Comparison of ENCODE assay signal across 14 cellular contexts in genomic region chr11:89405629-89406028, GRCh38.
A peak's percentile ranks its signal among the peaks of the same experiment; 100 is the strongest.
DNase-seq lines count a peak whose midpoint lies in the region; ATAC-seq and TF ChIP-seq lines count a peak whose summit lies in the region.
"Had no signal": no experiment of that assay in that cellular context is flagged by ENCODE, and none has a peak within 500 bp of the region (broad histone marks: within the 10 kb centered on the region; RNA-seq: fewer than 3 reads in every experiment).

No MANE protein-coding gene starts in this region.

- H3K4me3 ChIP-seq in A673 (ENCODE audit: low read depth, low read length, poor library complexity, severe bottlenecking) (no peak overlapping the region), HFF-Myc (replicated peaks; ENCODE audit: low read depth, low read length) (no peak overlapping the region), foreskin fibroblast (ENCODE audit: low read depth in 1 of 2, low read length in 2 of 2) (no peak overlapping the region)
- H3K4me3 ChIP-seq: BLaER1 treated with 17β-estradiol and CSF1 and Interleukin-3, amounts not matched to agents 10 nM and 100 nM; GM12878 had no signal

- no peaks in the 10 kb centered on the region for H3K27me3 ChIP-seq in A673 (replicated peaks; ENCODE audit: insufficient read depth, low read depth, low read length, poor library complexity)
- H3K27me3 ChIP-seq: BLaER1 treated with 17β-estradiol and CSF1 and Interleukin-3, amounts not matched to agents 10 nM and 100 nM had no signal

- no peaks in the 10 kb centered on the region for H3K4me1 ChIP-seq in A673 (ENCODE audit: insufficient read depth, low read length, poor library complexity, severe bottlenecking)
- H3K4me1 ChIP-seq: BLaER1 treated with 17β-estradiol and CSF1 and Interleukin-3, amounts not matched to agents 10 nM and 100 nM had no signal

- no TSS peak for BruUV-seq in A673 (replicated peaks; lab: Mats Ljungman, UMichigan)

- ATAC-seq in GM19351 (IDR thresholded peaks at IDR 0.05; ENCODE audit: unreplicated experiment) = no peak
- ATAC-seq: GM12878; naive thymus-derived CD8-positive, alpha-beta T cell; T-cell had no signal

- no peak overlapping the region for H3K27ac ChIP-seq in A673 (ENCODE audit: low read depth, low read length, poor library complexity, severe bottlenecking)
- H3K27ac ChIP-seq: BLaER1 treated with 17β-estradiol and CSF1 and Interleukin-3, amounts not matched to agents 10 nM and 100 nM had no signal

- POLR2A ChIA-PET in A673 (lab: Charles Lee; ENCODE audit: low non-redundant PET) = no interaction called here

- H3K36me3 ChIP-seq in A673 (ENCODE audit: insufficient read depth, low read length, poor library complexity, severe bottlenecking) = no peaks in the 10 kb centered on the region
- H3K36me3 ChIP-seq: BLaER1 treated with 17β-estradiol and CSF1 and Interleukin-3, amounts not matched to agents 10 nM and 100 nM had no signal

- intact Hi-C loops in A673 (cut with micrococcal nuclease; ENCODE audit: unreplicated experiment) = loop anchor here (10.0 kb wide), 1 partner anchor 311 kb away; no protein-coding TSS in a partner anchor

- CTCF ChIA-PET in A673 (lab: Charles Lee) = no interaction called here

- peak; percentile 33; the same call in 1 of the 2 replicates for TF ChIP-seq CTCF in A673 (conservative IDR thresholded peaks at IDR 0.05; ENCODE audit: low read depth, low read length)
- peak; percentile 22 for TF ChIP-seq CTCF in HFF-Myc (IDR thresholded peaks at IDR 0.05; ENCODE audit: low read depth, low read length, missing control alignments)
- TF ChIP-seq CTCF in foreskin fibroblast (IDR thresholded peaks at IDR 0.05; ENCODE audit: low read depth, low read length) = peak; percentile 4

- H3K9me3 ChIP-seq in A673 (ENCODE audit: low read depth, low read length, poor library complexity, severe bottlenecking) = no peaks in the 10 kb centered on the region
- H3K9me3 ChIP-seq: BLaER1 treated with 17β-estradiol and CSF1 and Interleukin-3, amounts not matched to agents 10 nM and 100 nM had no signal

- DNase-seq in A673 (ENCODE audit: low spot score) = peak; percentile 19
- peak; percentile 16 for DNase-seq in HFF-Myc (ENCODE audit: extremely low read depth, low read depth)
- DNase-seq in RPMI7951 (ENCODE audit: low read depth) = peak; percentile 15
- DNase-seq in foreskin fibroblast = peak in 1 of 2 donors; percentile 28
- no peak for DNase-seq in hippocampal formation (lab: John Stamatoyannopoulos, UW)
- no peak for DNase-seq in GDM1 (lab: John Stamatoyannopoulos, UW)
- no peak for DNase-seq in NCI-H1092 (lab: John Stamatoyannopoulos, UW)
- DNase-seq: activated CD8-positive, alpha-beta memory T cell treated with anti-CD3 and anti-CD28 coated beads, Interleukin-2, amount 50 U/mL, for 4 hours; naive thymus-derived CD8-positive, alpha-beta T cell; NCI-H1694 treated with DMSO at 0.1 percent for 48 hours; T-cell had no signal

Comparison
In these comparisons a context has a peak if more than half of its experiments do, and no peak if none do; other contexts are left out.
1. DNase-seq: peak in A673 (single experiment), HFF-Myc (single experiment) and RPMI7951 (single experiment); none in hippocampal formation (0 of 2), GDM1 (single experiment) and NCI-H1092 (single experiment).
2. Peak in every context shown above with its lines, with median percentiles within 50 percentile points of each other: CTCF ChIP-seq.